ENCODE assay signal across 9 cellular contexts in genomic region chr15:66946578-66947164, GRCh38.
DNase-seq lines count a peak whose midpoint lies in the region; ATAC-seq lines count a peak whose summit lies in the region.
"Had no signal": no experiment of that assay in that cellular context is flagged by ENCODE, and none has a peak within 500 bp of the region (broad histone marks: within the 10 kb centered on the region; RNA-seq: fewer than 3 reads in every experiment).

No MANE protein-coding gene starts in this region.

- H3K27me3 Mint-ChIP-seq in central memory CD8-positive, alpha-beta T cell: no peaks in the 10 kb centered on the region

- ATAC-seq in central memory CD8-positive, alpha-beta T cell (replicated peaks; ENCODE audit: extremely low read depth, poor library complexity, severe bottlenecking): peak; percentile 24
- no peak for ATAC-seq in GM18520 (IDR thresholded peaks at IDR 0.05; ENCODE audit: unreplicated experiment)

- DNase-seq in SIG-M5 treated with dmso at 0.1 percent for 504 hours (lab: John Stamatoyannopoulos, UW; ENCODE audit: unreplicated experiment) (peak; percentile 77), SIG-M5 (lab: John Stamatoyannopoulos, UW) (no peak), NCI-H2196 treated with DMSO at 0.1 percent for 48 hours (lab: John Stamatoyannopoulos, UW; ENCODE audit: unreplicated experiment) (peak; percentile 28), left kidney (ENCODE audit: low read depth, low spot score) (peak; percentile 82)
- peak; percentile 65 for DNase-seq in activated CD4-positive, CD25-positive, alpha-beta regulatory T cell treated with anti-CD3 and anti-CD28 coated beads, Interleukin-2, amount 50 U/mL, for 16 hours (ENCODE audit: low read depth, low spot score)
- DNase-seq in central memory CD8-positive, alpha-beta T cell (ENCODE audit: low spot score in 2 of 2): peak; percentile 64 to 75
- peak; percentile 31 to 67 (median 62) for DNase-seq in stimulated activated CD4-positive, alpha-beta T cell treated with anti-CD3 and anti-CD28 coated beads, TNF-alpha, amount 100 ng/mL, for 1 hour (ENCODE audit: low read depth in 3 of 3, low spot score in 1 of 3)

- H3K9me3 Mint-ChIP-seq in central memory CD8-positive, alpha-beta T cell: no peaks in the 10 kb centered on the region
- H3K9me3 Mint-ChIP-seq: stimulated activated naive CD8-positive, alpha-beta T cell treated with anti-CD3 and anti-CD28 coated beads, Interleukin-15, Interleukin-2, amounts not matched to agents 100 ng/mL and 50 ng/mL, for 24 hours had no signal

- no peak overlapping the region for H3K27ac Mint-ChIP-seq in central memory CD8-positive, alpha-beta T cell (ENCODE audit: low read depth)
- H3K27ac Mint-ChIP-seq: stimulated activated naive CD8-positive, alpha-beta T cell treated with anti-CD3 and anti-CD28 coated beads, Interleukin-15, Interleukin-2, amounts not matched to agents 100 ng/mL and 50 ng/mL, for 24 hours had no signal

- peaks cover 3% of the 10 kb centered on the region for H3K36me3 Mint-ChIP-seq in central memory CD8-positive, alpha-beta T cell (ENCODE audit: insufficient read depth)

- no peak overlapping the region for H3K4me3 Mint-ChIP-seq in central memory CD8-positive, alpha-beta T cell
- H3K4me3 Mint-ChIP-seq: stimulated activated naive CD8-positive, alpha-beta T cell treated with anti-CD3 and anti-CD28 coated beads, Interleukin-15, Interleukin-2, amounts not matched to agents 100 ng/mL and 50 ng/mL, for 24 hours had no signal

- no peaks in the 10 kb centered on the region for H3K4me1 Mint-ChIP-seq in central memory CD8-positive, alpha-beta T cell
